Comparison of ENCODE assay signal across 1 cellular context in the genomic region with DNA sequence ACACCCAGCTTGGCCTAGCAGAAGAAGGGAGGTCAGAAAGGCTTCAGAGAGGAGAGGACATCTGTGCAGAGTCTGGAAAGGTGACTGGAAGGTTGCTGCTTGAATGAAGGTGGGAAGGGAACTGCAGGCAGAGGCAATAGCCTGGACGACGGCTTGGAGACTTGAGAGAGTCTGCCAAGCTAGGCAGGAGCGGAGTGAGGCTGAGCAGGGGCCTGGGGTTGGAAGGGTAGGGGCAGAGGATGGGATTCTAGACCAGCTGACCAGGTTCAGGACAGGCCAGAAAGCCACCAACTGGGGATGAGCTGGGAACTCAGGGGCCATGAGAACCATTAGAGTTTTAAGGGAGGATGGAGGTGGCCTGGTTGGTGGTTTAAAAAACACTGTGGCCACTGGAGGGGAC.
TF ChIP-seq lines count a peak whose summit lies in the region.

No MANE protein-coding gene starts in this region.

TF ChIP-seq in H1, 55 proteins besides CTCF, POLR2A, EP300 and RAD21:
- no peak for TF ChIP-seq CTBP2 (IDR thresholded peaks at IDR 0.05; ENCODE audit: borderline replicate concordance, insufficient read depth, insufficient read length, low read length)
